In the genomic region with DNA sequence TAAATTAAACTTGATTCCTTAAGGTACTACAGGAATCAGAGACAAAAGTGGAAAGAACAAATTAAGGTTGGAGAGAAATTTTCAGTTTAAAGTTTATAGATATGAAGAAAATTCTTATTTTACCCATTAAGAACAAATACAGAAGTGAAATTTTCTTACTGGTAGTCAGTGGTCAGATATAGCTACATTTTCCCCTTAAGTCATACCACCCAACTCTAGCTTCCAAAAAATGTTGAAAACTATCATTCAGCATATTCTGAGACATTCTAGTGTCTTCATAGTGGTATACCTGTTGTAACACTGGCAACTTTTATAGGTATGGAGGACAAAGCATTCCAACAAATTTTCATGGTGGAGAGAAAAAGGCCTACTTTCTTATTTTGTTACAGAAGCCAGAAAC, we compare ENCODE assay signal across 2 cellular contexts.
TF ChIP-seq lines count a peak whose summit lies in the region.

No MANE protein-coding gene starts in this region.

TF ChIP-seq in HepG2, 621 proteins besides CTCF, POLR2A, EP300 and RAD21 (continues in another document):
- no peak for TF ChIP-seq HMGA1 (CRISPR knock-in tag; conservative IDR thresholded peaks at IDR 0.05)
- TF ChIP-seq, protein P1, sequence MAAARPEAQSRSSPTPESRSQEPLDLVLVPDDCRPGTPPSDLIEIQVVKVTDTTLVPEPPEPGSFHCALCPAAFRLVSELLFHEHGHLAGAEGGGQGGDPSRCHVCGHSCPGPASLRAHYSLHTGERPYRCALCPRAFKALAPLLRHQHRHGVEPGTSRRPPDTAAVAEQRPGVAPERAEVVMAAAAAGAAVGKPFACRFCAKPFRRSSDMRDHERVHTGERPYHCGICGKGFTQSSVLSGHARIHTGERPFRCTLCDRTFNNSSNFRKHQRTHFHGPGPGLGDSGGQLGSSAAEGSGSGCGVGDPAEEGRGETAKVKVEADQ (CRISPR knock-in tag; IDR thresholded peaks at IDR 0.05; ENCODE audit: borderline replicate concordance), result no peak
- TF ChIP-seq SETDB1 (CRISPR knock-in tag; IDR thresholded peaks at IDR 0.05; ENCODE audit: borderline replicate concordance), result no peak
- TF ChIP-seq, protein P2, sequence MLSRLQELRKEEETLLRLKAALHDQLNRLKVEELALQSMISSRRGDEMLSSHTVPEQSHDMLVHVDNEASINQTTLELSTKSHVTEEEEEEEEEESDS (CRISPR knock-in tag; IDR thresholded peaks at IDR 0.05; ENCODE audit: borderline replicate concordance), result no peak
- TF ChIP-seq ATM (IDR thresholded peaks at IDR 0.05; ENCODE audit: borderline replicate concordance), result no peak
- no peak for TF ChIP-seq ZNF788 (CRISPR knock-in tag; IDR thresholded peaks at IDR 0.05; ENCODE audit: borderline replicate concordance)
- TF ChIP-seq PHF5A (CRISPR knock-in tag; IDR thresholded peaks at IDR 0.05; ENCODE audit: low read depth, unreplicated experiment), result no peak
- TF ChIP-seq PCBP2 (optimal IDR thresholded peaks at IDR 0.05; ENCODE audit: low read depth, low read length, poor library complexity, severe bottlenecking), result no peak
- TF ChIP-seq ARID2 (CRISPR knock-in tag; IDR thresholded peaks at IDR 0.05; ENCODE audit: borderline replicate concordance), result no peak
- no peak for TF ChIP-seq ATRX (CRISPR knock-in tag; IDR thresholded peaks at IDR 0.05; ENCODE audit: borderline replicate concordance)
- TF ChIP-seq MIER2 (CRISPR knock-in tag; IDR thresholded peaks at IDR 0.05), result no peak
- TF ChIP-seq, protein P3, sequence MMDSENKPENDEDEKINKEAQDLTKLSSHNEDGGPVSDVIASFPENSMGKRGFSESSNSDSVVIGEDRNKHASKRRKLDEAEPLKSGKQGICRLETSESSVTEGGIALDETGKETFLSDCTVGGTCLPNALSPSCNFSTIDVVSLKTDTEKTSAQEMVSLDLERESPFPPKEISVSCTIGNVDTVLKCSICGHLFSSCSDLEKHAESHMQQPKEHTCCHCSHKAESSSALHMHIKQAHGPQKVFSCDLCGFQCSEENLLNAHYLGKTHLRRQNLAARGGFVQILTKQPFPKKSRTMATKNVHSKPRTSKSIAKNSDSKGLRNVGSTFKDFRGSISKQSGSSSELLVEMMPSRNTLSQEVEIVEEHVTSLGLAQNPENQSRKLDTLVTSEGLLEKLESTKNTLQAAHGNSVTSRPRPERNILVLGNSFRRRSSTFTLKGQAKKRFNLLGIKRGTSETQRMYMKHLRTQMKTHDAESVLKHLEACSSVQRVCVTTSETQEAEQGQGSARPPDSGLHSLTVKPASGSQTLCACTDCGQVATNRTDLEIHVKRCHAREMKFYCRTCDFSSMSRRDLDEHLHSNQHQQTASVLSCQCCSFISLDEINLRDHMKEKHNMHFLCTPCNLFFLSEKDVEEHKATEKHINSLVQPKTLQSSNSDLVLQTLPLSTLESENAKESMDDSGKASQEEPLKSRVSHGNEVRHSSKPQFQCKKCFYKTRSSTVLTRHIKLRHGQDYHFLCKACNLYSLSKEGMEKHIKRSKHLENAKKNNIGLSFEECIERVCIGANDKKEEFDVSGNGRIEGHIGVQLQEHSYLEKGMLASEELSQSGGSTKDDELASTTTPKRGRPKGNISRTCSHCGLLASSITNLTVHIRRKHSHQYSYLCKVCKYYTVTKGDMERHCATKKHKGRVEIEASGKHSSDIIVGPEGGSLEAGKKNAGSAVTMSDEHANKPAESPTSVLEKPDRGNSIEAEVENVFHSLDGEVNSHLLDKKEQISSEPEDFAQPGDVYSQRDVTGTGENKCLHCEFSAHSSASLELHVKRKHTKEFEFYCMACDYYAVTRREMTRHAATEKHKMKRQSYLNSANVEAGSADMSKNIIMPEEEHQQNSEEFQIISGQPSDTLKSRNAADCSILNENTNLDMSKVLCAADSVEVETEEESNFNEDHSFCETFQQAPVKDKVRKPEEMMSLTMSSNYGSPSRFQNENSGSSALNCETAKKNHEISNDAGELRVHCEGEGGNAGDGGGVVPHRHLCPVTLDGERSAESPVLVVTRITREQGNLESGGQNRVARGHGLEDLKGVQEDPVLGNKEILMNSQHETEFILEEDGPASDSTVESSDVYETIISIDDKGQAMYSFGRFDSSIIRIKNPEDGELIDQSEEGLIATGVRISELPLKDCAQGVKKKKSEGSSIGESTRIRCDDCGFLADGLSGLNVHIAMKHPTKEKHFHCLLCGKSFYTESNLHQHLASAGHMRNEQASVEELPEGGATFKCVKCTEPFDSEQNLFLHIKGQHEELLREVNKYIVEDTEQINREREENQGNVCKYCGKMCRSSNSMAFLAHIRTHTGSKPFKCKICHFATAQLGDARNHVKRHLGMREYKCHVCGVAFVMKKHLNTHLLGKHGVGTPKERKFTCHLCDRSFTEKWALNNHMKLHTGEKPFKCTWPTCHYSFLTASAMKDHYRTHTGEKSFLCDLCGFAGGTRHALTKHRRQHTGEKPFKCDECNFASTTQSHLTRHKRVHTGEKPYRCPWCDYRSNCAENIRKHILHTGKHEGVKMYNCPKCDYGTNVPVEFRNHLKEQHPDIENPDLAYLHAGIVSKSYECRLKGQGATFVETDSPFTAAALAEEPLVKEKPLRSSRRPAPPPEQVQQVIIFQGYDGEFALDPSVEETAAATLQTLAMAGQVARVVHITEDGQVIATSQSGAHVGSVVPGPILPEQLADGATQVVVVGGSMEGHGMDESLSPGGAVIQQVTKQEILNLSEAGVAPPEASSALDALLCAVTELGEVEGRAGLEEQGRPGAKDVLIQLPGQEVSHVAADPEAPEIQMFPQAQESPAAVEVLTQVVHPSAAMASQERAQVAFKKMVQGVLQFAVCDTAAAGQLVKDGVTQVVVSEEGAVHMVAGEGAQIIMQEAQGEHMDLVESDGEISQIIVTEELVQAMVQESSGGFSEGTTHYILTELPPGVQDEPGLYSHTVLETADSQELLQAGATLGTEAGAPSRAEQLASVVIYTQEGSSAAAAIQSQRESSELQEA (CRISPR knock-in tag; IDR thresholded peaks at IDR 0.05; ENCODE audit: not compliant biosample characterization), result no peak
- TF ChIP-seq DDIT3 (CRISPR knock-in tag; IDR thresholded peaks at IDR 0.05), result no peak
- TF ChIP-seq, protein P4, sequence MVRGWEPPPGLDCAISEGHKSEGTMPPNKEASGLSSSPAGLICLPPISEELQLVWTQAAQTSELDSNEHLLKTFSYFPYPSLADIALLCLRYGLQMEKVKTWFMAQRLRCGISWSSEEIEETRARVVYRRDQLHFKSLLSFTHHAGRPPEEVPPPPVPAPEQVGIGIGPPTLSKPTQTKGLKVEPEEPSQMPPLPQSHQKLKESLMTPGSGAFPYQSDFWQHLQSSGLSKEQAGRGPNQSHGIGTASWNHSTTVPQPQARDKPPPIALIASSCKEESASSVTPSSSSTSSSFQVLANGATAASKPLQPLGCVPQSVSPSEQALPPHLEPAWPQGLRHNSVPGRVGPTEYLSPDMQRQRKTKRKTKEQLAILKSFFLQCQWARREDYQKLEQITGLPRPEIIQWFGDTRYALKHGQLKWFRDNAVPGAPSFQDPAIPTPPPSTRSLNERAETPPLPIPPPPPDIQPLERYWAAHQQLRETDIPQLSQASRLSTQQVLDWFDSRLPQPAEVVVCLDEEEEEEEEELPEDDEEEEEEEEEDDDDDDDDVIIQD (CRISPR knock-in tag; IDR thresholded peaks at IDR 0.05; ENCODE audit: low read depth), result no peak

TF ChIP-seq in WTC11, 78 proteins besides CTCF, POLR2A, EP300 and RAD21:
- TF ChIP-seq, protein P5, sequence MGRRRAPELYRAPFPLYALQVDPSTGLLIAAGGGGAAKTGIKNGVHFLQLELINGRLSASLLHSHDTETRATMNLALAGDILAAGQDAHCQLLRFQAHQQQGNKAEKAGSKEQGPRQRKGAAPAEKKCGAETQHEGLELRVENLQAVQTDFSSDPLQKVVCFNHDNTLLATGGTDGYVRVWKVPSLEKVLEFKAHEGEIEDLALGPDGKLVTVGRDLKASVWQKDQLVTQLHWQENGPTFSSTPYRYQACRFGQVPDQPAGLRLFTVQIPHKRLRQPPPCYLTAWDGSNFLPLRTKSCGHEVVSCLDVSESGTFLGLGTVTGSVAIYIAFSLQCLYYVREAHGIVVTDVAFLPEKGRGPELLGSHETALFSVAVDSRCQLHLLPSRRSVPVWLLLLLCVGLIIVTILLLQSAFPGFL (CRISPR knock-in tag; IDR thresholded peaks at IDR 0.05; ENCODE audit: borderline replicate concordance), result no peak
- TF ChIP-seq ZNF138 (CRISPR knock-in tag; conservative IDR thresholded peaks at IDR 0.05) (no peak), ETV6 (CRISPR knock-in tag; IDR thresholded peaks at IDR 0.05) (no peak), JAZF1 (CRISPR knock-in tag; IDR thresholded peaks at IDR 0.05) (no peak), FOXP1 (CRISPR knock-in tag; IDR thresholded peaks at IDR 0.05; ENCODE audit: borderline replicate concordance) (no peak)
- TF ChIP-seq, protein P6, sequence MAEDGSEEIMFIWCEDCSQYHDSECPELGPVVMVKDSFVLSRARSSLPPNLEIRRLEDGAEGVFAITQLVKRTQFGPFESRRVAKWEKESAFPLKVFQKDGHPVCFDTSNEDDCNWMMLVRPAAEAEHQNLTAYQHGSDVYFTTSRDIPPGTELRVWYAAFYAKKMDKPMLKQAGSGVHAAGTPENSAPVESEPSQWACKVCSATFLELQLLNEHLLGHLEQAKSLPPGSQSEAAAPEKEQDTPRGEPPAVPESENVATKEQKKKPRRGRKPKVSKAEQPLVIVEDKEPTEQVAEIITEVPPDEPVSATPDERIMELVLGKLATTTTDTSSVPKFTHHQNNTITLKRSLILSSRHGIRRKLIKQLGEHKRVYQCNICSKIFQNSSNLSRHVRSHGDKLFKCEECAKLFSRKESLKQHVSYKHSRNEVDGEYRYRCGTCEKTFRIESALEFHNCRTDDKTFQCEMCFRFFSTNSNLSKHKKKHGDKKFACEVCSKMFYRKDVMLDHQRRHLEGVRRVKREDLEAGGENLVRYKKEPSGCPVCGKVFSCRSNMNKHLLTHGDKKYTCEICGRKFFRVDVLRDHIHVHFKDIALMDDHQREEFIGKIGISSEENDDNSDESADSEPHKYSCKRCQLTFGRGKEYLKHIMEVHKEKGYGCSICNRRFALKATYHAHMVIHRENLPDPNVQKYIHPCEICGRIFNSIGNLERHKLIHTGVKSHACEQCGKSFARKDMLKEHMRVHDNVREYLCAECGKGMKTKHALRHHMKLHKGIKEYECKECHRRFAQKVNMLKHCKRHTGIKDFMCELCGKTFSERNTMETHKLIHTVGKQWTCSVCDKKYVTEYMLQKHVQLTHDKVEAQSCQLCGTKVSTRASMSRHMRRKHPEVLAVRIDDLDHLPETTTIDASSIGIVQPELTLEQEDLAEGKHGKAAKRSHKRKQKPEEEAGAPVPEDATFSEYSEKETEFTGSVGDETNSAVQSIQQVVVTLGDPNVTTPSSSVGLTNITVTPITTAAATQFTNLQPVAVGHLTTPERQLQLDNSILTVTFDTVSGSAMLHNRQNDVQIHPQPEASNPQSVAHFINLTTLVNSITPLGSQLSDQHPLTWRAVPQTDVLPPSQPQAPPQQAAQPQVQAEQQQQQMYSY (CRISPR knock-in tag; IDR thresholded peaks at IDR 0.05), result no peak
- TF ChIP-seq, protein P7, sequence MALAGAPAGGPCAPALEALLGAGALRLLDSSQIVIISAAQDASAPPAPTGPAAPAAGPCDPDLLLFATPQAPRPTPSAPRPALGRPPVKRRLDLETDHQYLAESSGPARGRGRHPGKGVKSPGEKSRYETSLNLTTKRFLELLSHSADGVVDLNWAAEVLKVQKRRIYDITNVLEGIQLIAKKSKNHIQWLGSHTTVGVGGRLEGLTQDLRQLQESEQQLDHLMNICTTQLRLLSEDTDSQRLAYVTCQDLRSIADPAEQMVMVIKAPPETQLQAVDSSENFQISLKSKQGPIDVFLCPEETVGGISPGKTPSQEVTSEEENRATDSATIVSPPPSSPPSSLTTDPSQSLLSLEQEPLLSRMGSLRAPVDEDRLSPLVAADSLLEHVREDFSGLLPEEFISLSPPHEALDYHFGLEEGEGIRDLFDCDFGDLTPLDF (CRISPR knock-in tag; IDR thresholded peaks at IDR 0.05), result no peak
